8 cellular contexts compared by ENCODE assay signal in the genomic region with DNA sequence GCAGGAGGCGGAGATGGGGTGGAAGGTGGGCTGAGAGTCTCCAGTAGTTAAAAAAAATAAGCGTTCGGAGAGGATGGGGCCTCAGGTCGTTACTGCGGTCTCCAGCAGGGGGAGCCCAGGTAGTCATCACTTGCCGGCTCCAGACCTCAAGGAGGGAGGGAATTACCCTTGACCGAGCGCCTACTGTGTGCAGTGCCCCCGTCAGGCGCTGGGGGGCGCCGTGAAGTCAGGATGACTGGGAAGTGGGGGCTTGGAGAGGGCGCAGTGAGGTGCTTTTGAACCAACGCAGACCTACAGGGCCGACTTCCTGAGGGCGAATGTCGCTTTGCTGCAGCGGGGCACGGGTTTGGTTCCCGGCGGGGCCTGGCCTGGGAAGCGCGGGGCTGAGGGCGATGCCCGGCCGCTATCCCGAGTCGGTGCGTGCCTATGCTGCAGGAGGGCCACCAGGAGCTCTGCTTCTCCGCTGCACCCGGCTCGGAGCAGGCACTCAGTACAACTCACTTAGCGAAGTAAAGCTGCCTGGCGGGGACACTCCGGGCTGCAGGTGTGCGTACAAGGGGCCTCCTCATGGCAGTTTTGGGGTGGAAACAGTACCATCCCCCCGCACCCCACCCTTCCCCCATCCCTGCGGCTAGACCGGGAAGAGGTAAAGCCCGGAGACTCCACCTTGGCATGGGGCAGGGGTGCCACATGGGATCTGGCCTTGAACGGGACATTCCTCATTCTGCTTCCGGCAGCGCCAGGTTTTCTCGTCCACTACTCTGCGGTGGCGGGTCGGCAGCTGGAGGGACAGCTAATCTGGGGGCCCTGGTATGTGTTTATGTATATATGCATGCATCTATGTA.
DNase-seq lines count a peak whose midpoint lies in the region; ATAC-seq and TF ChIP-seq lines count a peak whose summit lies in the region.

No MANE protein-coding gene starts in this region.

- TF ChIP-seq CTCF in Panc1 (IDR thresholded peaks at IDR 0.05) (peak; percentile 100), foreskin fibroblast (IDR thresholded peaks at IDR 0.05; ENCODE audit: low read depth, low read length) (peak; percentile 78)

- BruUV-seq in Panc1 (replicated peaks; lab: Mats Ljungman, UMichigan) = no TSS peak

- no peak overlapping the region for H3K27ac ChIP-seq in Panc1 (ENCODE audit: low read length)

- H3K4me3 ChIP-seq in Panc1 (ENCODE audit: low read depth in 2 of 2, low read length in 2 of 2) (no peak overlapping the region), foreskin fibroblast (ENCODE audit: low read depth in 1 of 2, low read length in 2 of 2) (no peak overlapping the region)

- intact Hi-C loops in Panc1 (cut with micrococcal nuclease; ENCODE audit: unreplicated experiment) = loop anchor here (2.0 kb wide), 1 partner anchor 56 kb away; no protein-coding TSS in a partner anchor
- intact Hi-C loops in posterior cingulate gyrus (cut with DNase I) = no loop called here

- CTCF ChIA-PET in Panc1 (lab: Charles Lee) = interaction anchor here (0.6 to 1.4 kb wide), 7 partner anchors 14 to 259 kb away, joined by 3 to 7 read pairs (median 4); no protein-coding TSS in a partner anchor

- peak; percentile 84 for ATAC-seq in GM21381 (IDR thresholded peaks at IDR 0.05; ENCODE audit: unreplicated experiment)
- peak; percentile 94 for ATAC-seq in Panc1
- ATAC-seq in HG03469 (IDR thresholded peaks at IDR 0.05; ENCODE audit: unreplicated experiment) = no peak

- in situ Hi-C loops in Panc1 (cut with HindIII; ENCODE audit: low pct_unique_long_range_greater_than_20kb, low sequenced_read_pairs) = no loop called here

- POLR2A ChIA-PET in Panc1 (lab: Charles Lee) = interaction anchor here (0.6 kb wide), 1 partner anchor 154 kb away, joined by 3 read pairs; no protein-coding TSS in a partner anchor

- H3K36me3 ChIP-seq in Panc1 (ENCODE audit: control insufficient read depth, insufficient read depth, low read length) = no peaks in the 10 kb centered on the region

- no peaks in the 10 kb centered on the region for H3K4me1 ChIP-seq in Panc1 (ENCODE audit: control insufficient read depth, insufficient read depth, low read length)

- peaks cover 4% of the 10 kb centered on the region; the same call in 1 of the 2 replicates for H3K27me3 ChIP-seq in Panc1 (ENCODE audit: control insufficient read depth, insufficient read depth, low read length)

- DNase-seq in DMS53 (lab: John Stamatoyannopoulos, UW) (peak; percentile 90), HUDEP-2 (lab: John Stamatoyannopoulos, UW; ENCODE audit: unreplicated experiment in 76 of 76) (peak in 74 of 76 experiments; percentile 15 to 86 (median 70)), Panc1 (ENCODE audit: low read depth, low spot score) (no peak), foreskin fibroblast (peak in 1 of 2 donors; percentile 66), posterior cingulate gyrus (peak in 6 of 10 donors; percentile 41 to 94 (median 56))
- DNase-seq in activated T-cell treated with anti-CD3 and anti-CD28 coated beads, Interleukin-2, amount 50 U/mL, for 48 hours = peak; percentile 92 to 93

- H3K9me3 ChIP-seq in Panc1 (ENCODE audit: control insufficient read depth, insufficient read depth, low read depth, low read length) = no peaks in the 10 kb centered on the region
